8 cellular contexts compared by ENCODE assay signal in genomic region chr1:161727343-161727924, GRCh38. TPM values are rescaled to one million over a fixed set of nuclear protein-coding genes. Genes with fewer than 3 reads are reported as not detected.
A peak's percentile ranks its signal among the peaks of the same experiment; 100 is the strongest.
DNase-seq lines count a peak whose midpoint lies in the region; TF ChIP-seq lines count a peak whose summit lies in the region.

No MANE protein-coding gene starts in this region.

- H3K27me3 ChIP-seq in GM23248 (replicated peaks; ENCODE audit: insufficient read depth) (no peaks in the 10 kb centered on the region), adrenal gland (peaks cover 14% of the 10 kb centered on the region), spleen (replicated peaks in 1 of 7) (peaks cover 0 to 46% (median 0%) of the 10 kb centered on the region in 7 donors)

- H4K20me1 ChIP-seq in GM23248 (ENCODE audit: insufficient read depth) = no peaks in the 10 kb centered on the region

- TF ChIP-seq POLR2A in adrenal gland (IDR thresholded peaks at IDR 0.05) (no peak), spleen (IDR thresholded peaks at IDR 0.05) (no peak)

- no peaks in the 10 kb centered on the region for H3K36me3 ChIP-seq in GM23248 (ENCODE audit: low read depth)
- H3K36me3 ChIP-seq in adrenal gland (replicated peaks in 1 of 2) = no peaks in the 10 kb centered on the region
- no peaks in the 10 kb centered on the region for H3K36me3 ChIP-seq in spleen

- in situ Hi-C loops in GM23248 (cut with MboI) = no loop called here

- intact Hi-C loops in adrenal gland (cut with DNase I) (no loop called here), spleen (cut with DNase I; ENCODE audit: low total_unique reads) (no loop called here)

- WGBS in GM23248 (ENCODE audit: low coverage in 1 of 2, low lambda C conversion rate in 2 of 2, missing lambda C conversion rate in 2 of 2), 2 experiments = 0 to 3% methylated on average over 30 to 33 of the region's 33 CpGs
- 7 to 30% (median 12%) methylated on average over 11 to 33 of the region's 33 CpGs for WGBS in adrenal gland, 4 donors
- 1 to 7% (median 2%) methylated on average over 14 to 33 of the region's 33 CpGs for WGBS in spleen, 5 donors

- no peak for TF ChIP-seq CTCF in adrenal gland (IDR thresholded peaks at IDR 0.05)
- TF ChIP-seq CTCF in spleen (IDR thresholded peaks at IDR 0.05 in 8 of 11, conservative IDR thresholded peaks at IDR 0.05 in 3 of 11) = no peak

- peaks cover 35% of the 10 kb centered on the region for H3F3A ChIP-seq in GM23248 (ENCODE audit: insufficient read depth)

- peak overlapping the region; percentile 79 for H3K4me3 ChIP-seq in GM23248
- peak overlapping the region in 2 of 4 donors; percentile 52 to 67 for H3K4me3 ChIP-seq in adrenal gland
- H3K4me3 ChIP-seq in iPS-18c (ENCODE audit: insufficient read depth, low read depth, low read length) = peak overlapping the region; percentile 89
- peak overlapping the region; percentile 68 to 97 (median 80) for H3K4me3 ChIP-seq in spleen

- H3K9ac ChIP-seq in GM23248 = peak overlapping the region; percentile 96

- no peaks in the 10 kb centered on the region for H3K9me2 ChIP-seq in GM23248 (ENCODE audit: insufficient read depth)

- peaks cover 35% of the 10 kb centered on the region for H3K4me1 ChIP-seq in GM23248 (ENCODE audit: insufficient read depth)
- peaks cover 0 to 10% of the 10 kb centered on the region in 2 donors for H3K4me1 ChIP-seq in adrenal gland (replicated peaks in 1 of 2)
- H3K4me1 ChIP-seq in spleen = peaks cover 4 to 53% (median 36%) of the 10 kb centered on the region in 6 donors

- H3K27ac ChIP-seq in GM23248 (peak overlapping the region; percentile 97), adrenal gland (peak overlapping the region in 4 of 5 donors; percentile 66 to 88 (median 74)), spleen (peak overlapping the region; percentile 49 to 96 (median 86))

- peak; percentile 79 for DNase-seq in ELR (ENCODE audit: low read depth)
- DNase-seq in GM23248 = peak; percentile 85
- DNase-seq in NOMO-1 treated with dmso at 0.1 percent for 144 hours (lab: John Stamatoyannopoulos, UW; ENCODE audit: unreplicated experiment) = peak; percentile 24
- no peak for DNase-seq in adrenal gland
- no peak for DNase-seq in spleen
- DNase-seq in activated CD4-positive, CD25-positive, alpha-beta regulatory T cell treated with anti-CD3 and anti-CD28 coated beads, Interleukin-2, amount 50 U/mL, for 72 hours = no peak
- no peak for DNase-seq in DMS79 (lab: John Stamatoyannopoulos, UW)

- peak overlapping the region; percentile 68 for H2AFZ ChIP-seq in GM23248

- no peaks in the 10 kb centered on the region for H3K9me3 ChIP-seq in GM23248 (ENCODE audit: low read depth)
- no peaks in the 10 kb centered on the region for H3K9me3 ChIP-seq in adrenal gland (replicated peaks in 1 of 3)
- peaks cover 4% of the 10 kb centered on the region for H3K9me3 ChIP-seq in iPS-18c (ENCODE audit: control insufficient read depth, insufficient read depth, low read length)
- no peaks in the 10 kb centered on the region for H3K9me3 ChIP-seq in spleen

- H3K79me2 ChIP-seq in GM23248 (ENCODE audit: insufficient read depth) = no peaks in the 10 kb centered on the region

- peak overlapping the region; percentile 77 for H3K4me2 ChIP-seq in GM23248 (ENCODE audit: unreplicated experiment)

RNA-seq across cellular contexts. Expression of gene FCRLB, which starts 6.1 kb away (rescaled TPM):
- 8.3 and 14.5 TPM in 2 replicates for total RNA-seq in GM23248 (2014; rRNA removed; shearing (Covaris generic))
- 9.4 and 10.1 TPM in 2 replicates for polyA plus RNA-seq in GM23248 (2016; fragmentation: Nextera tagmentation; extraction: Ambion mirVana)
- total RNA-seq in adrenal gland = 1 to 10 TPM in 5 of 8 donors, under 1 TPM in 2, not detected in 1; 0.79 to 3.4 (median 1.8) TPM
- polyA plus RNA-seq in adrenal gland = under 1 TPM; 0.42 to 0.67 (median 0.56) TPM
- total RNA-seq in spleen = 1 to 10 TPM; 1.2 to 4.3 (median 1.6) TPM
- 1 to 10 TPM; 2.5 to 4.3 (median 4.3) TPM for polyA plus RNA-seq in spleen

RNA-seq across cellular contexts. Expression of gene FCRLA, which starts 20.4 kb away (rescaled TPM):
- 7.5 and 8.4 TPM in 2 replicates for total RNA-seq in GM23248 (2014; rRNA removed; shearing (Covaris generic))
- polyA plus RNA-seq in GM23248 (2016; fragmentation: Nextera tagmentation; extraction: Ambion mirVana) (5.3 and 6.8 TPM in 2 replicates), adrenal gland (under 1 TPM; 0.03 to 0.16 (median 0.15) TPM), spleen (100 to 1,000 TPM; 142 to 202 (median 192) TPM)
- total RNA-seq in adrenal gland (under 1 TPM in 2 of 8 donors, not detected in 6; 0.28 to 0.31 TPM), spleen (10 to 100 TPM; 28.0 to 68.1 (median 52.5) TPM)

RNA-seq across cellular contexts. Expression of gene DUSP12, which starts 22.2 kb away (rescaled TPM):
- 27.4 and 34.2 TPM in 2 replicates for total RNA-seq in GM23248 (2014; rRNA removed; shearing (Covaris generic))
- polyA plus RNA-seq in GM23248 (2016; fragmentation: Nextera tagmentation; extraction: Ambion mirVana) = 29.9 and 34.9 TPM in 2 replicates
- total RNA-seq in adrenal gland = 10 to 100 TPM; 13.0 to 48.1 (median 16.6) TPM
- 10 to 100 TPM in 2 of 3 donors, 1 to 10 TPM in 1; 7.8 to 18.2 (median 15.4) TPM for polyA plus RNA-seq in adrenal gland
- total RNA-seq in spleen = 10 to 100 TPM; 18.2 to 39.9 (median 23.7) TPM
- 10 to 100 TPM; 17.9 to 27.8 (median 21.1) TPM for polyA plus RNA-seq in spleen

RNA-seq across cellular contexts. Expression of gene ATF6, which starts 38.7 kb away (rescaled TPM):
- total RNA-seq in GM23248 (2014; rRNA removed; shearing (Covaris generic)) = 19.8 and 21.4 TPM in 2 replicates
- 14.8 TPM in 2 replicates for polyA plus RNA-seq in GM23248 (2016; fragmentation: Nextera tagmentation; extraction: Ambion mirVana)
- 10 to 100 TPM; 21.5 to 34.2 (median 28.6) TPM for total RNA-seq in adrenal gland
- polyA plus RNA-seq in adrenal gland = 10 to 100 TPM in 1 of 3 donors, 1 to 10 TPM in 2; 3.5 to 27.9 (median 3.6) TPM
- 10 to 100 TPM; 25.2 to 46.8 (median 34.2) TPM for total RNA-seq in spleen
- polyA plus RNA-seq in spleen = 1 to 10 TPM; 2.5 to 4.3 (median 3.4) TPM

Comparison
In these comparisons a context has a peak if more than half of its experiments do, and no peak if none do; other contexts are left out.
1. DNase-seq: peak in ELR (single experiment), GM23248 (single experiment) and NOMO-1 treated with dmso at 0.1 percent for 144 hours (single experiment); none in adrenal gland (0 of 7), spleen (single experiment), activated CD4-positive, CD25-positive, alpha-beta regulatory T cell treated with anti-CD3 and anti-CD28 coated beads, Interleukin-2, amount 50 U/mL, for 72 hours (single experiment) and DMS79 (single experiment).
2. Peak in every context shown above with its lines, with median percentiles within 50 percentile points of each other: H3K27ac ChIP-seq.